ENCODE assay signal across 13 cellular contexts in the genomic region with DNA sequence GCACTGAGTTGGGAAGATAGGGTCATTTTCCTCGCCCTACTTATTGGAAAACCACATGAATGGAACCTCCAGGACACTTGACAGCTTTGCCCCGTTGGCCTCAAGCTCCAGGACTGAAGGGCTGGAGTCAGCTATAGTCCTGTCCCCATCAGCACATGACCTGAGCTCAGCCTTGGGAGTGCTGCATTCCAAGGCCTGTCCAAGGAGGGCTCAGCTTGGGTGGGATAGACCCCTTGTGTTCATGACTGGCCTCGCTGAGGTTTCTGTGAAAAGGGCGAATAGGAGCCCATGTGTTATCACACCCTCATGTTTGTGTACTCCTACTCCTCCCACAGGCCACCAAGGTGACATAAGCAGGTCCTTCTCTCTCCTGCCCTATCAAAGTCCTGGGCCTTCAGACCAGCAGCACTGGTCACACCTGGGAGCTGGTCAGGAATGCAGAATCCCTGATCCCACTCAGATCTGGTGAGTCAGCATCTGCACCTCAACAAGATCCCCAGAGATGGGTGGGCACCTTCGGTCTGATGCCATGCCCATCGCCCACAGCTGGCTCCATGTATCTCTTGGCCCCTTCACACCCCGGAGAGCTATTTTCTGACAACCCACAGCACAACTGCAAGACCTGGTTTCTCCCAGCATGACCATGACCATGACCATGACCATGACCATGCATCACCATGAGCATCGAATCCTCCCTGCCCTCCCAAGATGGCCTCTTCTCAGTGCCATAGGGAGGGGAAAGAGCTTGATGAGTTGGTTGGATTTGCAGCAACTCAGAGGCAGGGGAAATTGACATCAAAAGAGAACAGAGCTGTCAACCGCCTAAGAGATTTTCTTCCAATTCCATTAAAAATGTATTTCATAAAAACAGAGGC.
DNase-seq lines count a peak whose midpoint lies in the region; ATAC-seq and TF ChIP-seq lines count a peak whose summit lies in the region.
"Had no signal": no experiment of that assay in that cellular context is flagged by ENCODE, and none has a peak within 500 bp of the region (broad histone marks: within the 10 kb centered on the region; RNA-seq: fewer than 3 reads in every experiment).

No MANE protein-coding gene starts in this region.

- H3K9ac ChIP-seq in endodermal cell (ENCODE audit: extremely low read depth, low read length, poor library complexity, severe bottlenecking): no peak overlapping the region

- no peaks in the 10 kb centered on the region for H3K36me3 ChIP-seq in right atrium auricular region
- no peaks in the 10 kb centered on the region for H3K36me3 ChIP-seq in endodermal cell (ENCODE audit: control insufficient read depth, insufficient read depth, low read length)

- H3K27ac Mint-ChIP-seq in endodermal cell (no peak overlapping the region), osteocyte (ENCODE audit: unreplicated experiment) (no peak overlapping the region)
- H3K27ac Mint-ChIP-seq: B cell; CD4-positive, alpha-beta T cell had no signal

- peaks cover 0 to 10% of the 10 kb centered on the region in 2 donors for H3K9me3 ChIP-seq in right atrium auricular region
- H3K9me3 ChIP-seq in endodermal cell (ENCODE audit: control insufficient read depth, low read length): no peaks in the 10 kb centered on the region

- H3K4me1 Mint-ChIP-seq in endodermal cell (peaks cover 5% of the 10 kb centered on the region), osteocyte (ENCODE audit: unreplicated experiment) (no peaks in the 10 kb centered on the region)
- H3K4me1 Mint-ChIP-seq: B cell had no signal

- DNase-seq in right atrium auricular region (ENCODE audit: low spot score) (peak; percentile 32), cardiac septum (ENCODE audit: low spot score) (no peak), endodermal cell (peak; percentile 21), osteocyte (ENCODE audit: extremely low spot score, unreplicated experiment) (peak; percentile 73), nucleus accumbens (lab: John Stamatoyannopoulos, UW) (no peak)
- no peak for DNase-seq in stimulated activated CD4-positive, alpha-beta T cell treated with anti-CD3 and anti-CD28 coated beads, Interleukin-12 subunit alpha, Interleukin-12 subunit beta, amount 100 ng/mL, for 4 hours
- DNase-seq: 8988T; C1 segment of cervical spinal cord; Calu3; CD4-positive, alpha-beta T cell; DMS 273 treated with DMSO at 0.1 percent for 48 hours had no signal

- H3K4me1 ChIP-seq in right atrium auricular region: no peaks in the 10 kb centered on the region
- H3K4me1 ChIP-seq in endodermal cell (ENCODE audit: control insufficient read depth, insufficient read depth, low read length): no peaks in the 10 kb centered on the region

- H3K4me3 Mint-ChIP-seq in endodermal cell: no peak overlapping the region
- no peak overlapping the region for H3K4me3 Mint-ChIP-seq in osteocyte (ENCODE audit: unreplicated experiment)
- H3K4me3 Mint-ChIP-seq: B cell; CD4-positive, alpha-beta T cell had no signal

- H3K36me3 Mint-ChIP-seq in endodermal cell (ENCODE audit: low read depth) (no peaks in the 10 kb centered on the region), osteocyte (ENCODE audit: unreplicated experiment) (no peaks in the 10 kb centered on the region)

- H3K4me3 ChIP-seq in right atrium auricular region (no peak overlapping the region), endodermal cell (ENCODE audit: low read length) (no peak overlapping the region)

- H3K9me3 Mint-ChIP-seq in endodermal cell (peaks cover 7% of the 10 kb centered on the region), osteocyte (ENCODE audit: unreplicated experiment) (peaks cover 4% of the 10 kb centered on the region)
- H3K9me3 Mint-ChIP-seq: CD4-positive, alpha-beta T cell had no signal

- intact Hi-C loops in cardiac septum (cut with DNase I): no loop called here

- no peaks in the 10 kb centered on the region for H3K27me3 ChIP-seq in right atrium auricular region
- H3K27me3 ChIP-seq in endodermal cell (ENCODE audit: control insufficient read depth, insufficient read depth, low read length, poor library complexity, severe bottlenecking): no peaks in the 10 kb centered on the region

- peaks cover 16% of the 10 kb centered on the region for H3K27me3 Mint-ChIP-seq in endodermal cell (ENCODE audit: insufficient read depth)
- no peaks in the 10 kb centered on the region for H3K27me3 Mint-ChIP-seq in osteocyte (ENCODE audit: unreplicated experiment)

- H3K27ac ChIP-seq in right atrium auricular region (no peak overlapping the region), endodermal cell (ENCODE audit: low read depth, low read length) (no peak overlapping the region)

- 89 to 93% methylated on average over 4 to 9 of the region's 9 CpGs for WGBS in endodermal cell (ENCODE audit: insufficient coverage in 1 of 2, insufficient read length in 1 of 2), 2 experiments

- no peak for ATAC-seq in HG03095 (IDR thresholded peaks at IDR 0.05; ENCODE audit: unreplicated experiment)

- TF ChIP-seq CTCF in right atrium auricular region (IDR thresholded peaks at IDR 0.05) (no peak), endodermal cell (conservative IDR thresholded peaks at IDR 0.05) (no peak), osteocyte (IDR thresholded peaks at IDR 0.05) (no peak)

Comparison
In these comparisons a context has a peak if more than half of its experiments do, and no peak if none do; other contexts are left out.
1. DNase-seq: peak in right atrium auricular region (single experiment), endodermal cell (single experiment) and osteocyte (single experiment); none in cardiac septum (single experiment), nucleus accumbens (0 of 56) and stimulated activated CD4-positive, alpha-beta T cell treated with anti-CD3 and anti-CD28 coated beads, Interleukin-12 subunit alpha, Interleukin-12 subunit beta, amount 100 ng/mL, for 4 hours (single experiment).